ENCODE assay signal across 1 cellular context in the genomic region with DNA sequence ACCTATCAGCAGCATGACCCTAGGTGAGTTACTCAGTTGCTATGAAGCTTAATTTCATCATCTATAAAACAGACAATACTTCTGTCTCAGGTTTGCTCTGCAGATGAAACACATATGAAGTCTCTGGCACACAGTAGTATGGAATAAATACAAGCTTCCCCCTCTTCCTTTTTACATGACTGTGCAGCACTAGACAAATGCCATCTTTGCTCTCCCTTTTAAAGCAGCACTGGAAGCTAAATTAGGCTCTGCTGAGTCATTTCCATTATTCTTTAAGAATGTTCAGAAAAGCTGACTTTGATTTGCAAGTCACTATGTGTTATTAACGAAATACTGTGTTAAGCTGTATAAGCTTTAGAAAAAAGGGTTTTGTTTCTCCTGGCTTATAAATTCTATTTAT.
TF ChIP-seq lines count a peak whose summit lies in the region.

No MANE protein-coding gene starts in this region.

TF ChIP-seq in HEK293, 187 proteins besides CTCF, POLR2A, EP300 and RAD21 (continued from another document):
- TF ChIP-seq, protein P1, sequence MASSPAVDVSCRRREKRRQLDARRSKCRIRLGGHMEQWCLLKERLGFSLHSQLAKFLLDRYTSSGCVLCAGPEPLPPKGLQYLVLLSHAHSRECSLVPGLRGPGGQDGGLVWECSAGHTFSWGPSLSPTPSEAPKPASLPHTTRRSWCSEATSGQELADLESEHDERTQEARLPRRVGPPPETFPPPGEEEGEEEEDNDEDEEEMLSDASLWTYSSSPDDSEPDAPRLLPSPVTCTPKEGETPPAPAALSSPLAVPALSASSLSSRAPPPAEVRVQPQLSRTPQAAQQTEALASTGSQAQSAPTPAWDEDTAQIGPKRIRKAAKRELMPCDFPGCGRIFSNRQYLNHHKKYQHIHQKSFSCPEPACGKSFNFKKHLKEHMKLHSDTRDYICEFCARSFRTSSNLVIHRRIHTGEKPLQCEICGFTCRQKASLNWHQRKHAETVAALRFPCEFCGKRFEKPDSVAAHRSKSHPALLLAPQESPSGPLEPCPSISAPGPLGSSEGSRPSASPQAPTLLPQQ (tag by site-specific recombination; IDR thresholded peaks at IDR 0.05), result 0 out of 2 replicates have a peak, but pooled peaks have one; percentile 26
- TF ChIP-seq, protein P2, sequence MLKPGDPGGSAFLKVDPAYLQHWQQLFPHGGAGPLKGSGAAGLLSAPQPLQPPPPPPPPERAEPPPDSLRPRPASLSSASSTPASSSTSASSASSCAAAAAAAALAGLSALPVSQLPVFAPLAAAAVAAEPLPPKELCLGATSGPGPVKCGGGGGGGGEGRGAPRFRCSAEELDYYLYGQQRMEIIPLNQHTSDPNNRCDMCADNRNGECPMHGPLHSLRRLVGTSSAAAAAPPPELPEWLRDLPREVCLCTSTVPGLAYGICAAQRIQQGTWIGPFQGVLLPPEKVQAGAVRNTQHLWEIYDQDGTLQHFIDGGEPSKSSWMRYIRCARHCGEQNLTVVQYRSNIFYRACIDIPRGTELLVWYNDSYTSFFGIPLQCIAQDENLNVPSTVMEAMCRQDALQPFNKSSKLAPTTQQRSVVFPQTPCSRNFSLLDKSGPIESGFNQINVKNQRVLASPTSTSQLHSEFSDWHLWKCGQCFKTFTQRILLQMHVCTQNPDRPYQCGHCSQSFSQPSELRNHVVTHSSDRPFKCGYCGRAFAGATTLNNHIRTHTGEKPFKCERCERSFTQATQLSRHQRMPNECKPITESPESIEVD (tag by site-specific recombination; IDR thresholded peaks at IDR 0.05), result peak; percentile 50
